Comparison of ENCODE assay signal across 17 cellular contexts in genomic region chr3:194801378-194802124, GRCh38.
DNase-seq lines count a peak whose midpoint lies in the region; ATAC-seq, FAIRE-seq and TF ChIP-seq lines count a peak whose summit lies in the region.
"Had no signal": no experiment of that assay in that cellular context is flagged by ENCODE, and none has a peak within 500 bp of the region (broad histone marks: within the 10 kb centered on the region; RNA-seq: fewer than 3 reads in every experiment).

No MANE protein-coding gene starts in this region.

- H2BK20ac ChIP-seq in H9 (ENCODE audit: low read depth, low read length, poor library complexity, severe bottlenecking), result no peak overlapping the region

- no peak for TF ChIP-seq CTCF in H9 (conservative IDR thresholded peaks at IDR 0.05)
- TF ChIP-seq CTCF in endothelial cell of umbilical vein (IDR thresholded peaks at IDR 0.05; ENCODE audit: extremely low read depth in 1 of 2, insufficient read depth in 1 of 2, low read depth in 1 of 2, low read length in 2 of 2), result no peak
- no peak for TF ChIP-seq CTCF in neural progenitor cell (IDR thresholded peaks at IDR 0.05)
- TF ChIP-seq CTCF in chondrocyte (IDR thresholded peaks at IDR 0.05), result no peak
- no peak for TF ChIP-seq CTCF in WERI-Rb-1 (IDR thresholded peaks at IDR 0.05; ENCODE audit: low read depth, low read length)

- no peak overlapping the region for H3K56ac ChIP-seq in H9 (ENCODE audit: insufficient read length, low read depth, low read length)

- dilution Hi-C loops in endothelial cell of umbilical vein (cut with MboI; ENCODE audit: extremely low pct_ligation_motif_present, low sequenced_read_pairs), result no loop called here

- no peak overlapping the region for H2AK5ac ChIP-seq in H9 (ENCODE audit: insufficient read length, low read length)

- H3K4ac ChIP-seq in H9 (ENCODE audit: low read depth, low read length), result no peak overlapping the region

- no peaks in the 10 kb centered on the region for H3K79me1 ChIP-seq in H9 (ENCODE audit: insufficient read depth, low read depth, low read length, poor library complexity, severe bottlenecking)

- CTCF ChIA-PET in endothelial cell of umbilical vein (lab: Charles Lee), result no interaction called here

- intact Hi-C loops in endothelial cell of umbilical vein (cut with micrococcal nuclease), result no loop called here

- no peaks in the 10 kb centered on the region; the same call in 1 of the 2 replicates for H3K27me3 ChIP-seq in H9 (ENCODE audit: insufficient read depth, low read length)
- H3K27me3 ChIP-seq in endothelial cell of umbilical vein (ENCODE audit: control insufficient read depth in 2 of 2, insufficient read depth in 2 of 2, low read length in 2 of 2), result peaks cover 0 to 4% of the 10 kb centered on the region in 2 experiments
- H3K27me3 ChIP-seq in neural progenitor cell, result no peaks in the 10 kb centered on the region
- H3K27me3 ChIP-seq in WERI-Rb-1 (ENCODE audit: insufficient read depth, low read depth, severe bottlenecking), result no peaks in the 10 kb centered on the region

- H3K18ac ChIP-seq in H9 (ENCODE audit: insufficient read length, low read depth, low read length), result no peak overlapping the region

- no peak for TF ChIP-seq POLR2A in endothelial cell of umbilical vein (IDR thresholded peaks at IDR 0.05; ENCODE audit: low read depth, low read length)

- H3K9me3 Mint-ChIP-seq in H9 (peaks cover under 1% of the 10 kb centered on the region in 2 experiments; a peak in 2 of 5 replicates), neural progenitor cell (peaks cover 7% of the 10 kb centered on the region), chondrocyte (ENCODE audit: low read depth) (peaks cover 3% of the 10 kb centered on the region)

- H3K4me3 Mint-ChIP-seq in H9, result no peak overlapping the region
- peak overlapping the region; percentile 15 for H3K4me3 Mint-ChIP-seq in neural progenitor cell
- H3K4me3 Mint-ChIP-seq in chondrocyte (ENCODE audit: unreplicated experiment), result no peak overlapping the region

- H3K27ac ChIP-seq in H9 (ENCODE audit: insufficient read length, low read depth, low read length), result no peak overlapping the region
- H3K27ac ChIP-seq in endothelial cell of umbilical vein (ENCODE audit: insufficient read depth, low read depth, low read length), result no peak overlapping the region
- H3K27ac ChIP-seq in neural progenitor cell, result peak overlapping the region; percentile 7
- H3K27ac ChIP-seq in WERI-Rb-1, result no peak overlapping the region
- H3K27ac ChIP-seq: PC-9 had no signal

- H2BK120ac ChIP-seq in H9 (ENCODE audit: low read depth, low read length, poor library complexity, severe bottlenecking), result no peak overlapping the region

- no peaks in the 10 kb centered on the region for H3K4me1 ChIP-seq in H9 (ENCODE audit: insufficient read depth, low read length)
- H3K4me1 ChIP-seq in endothelial cell of umbilical vein (ENCODE audit: control insufficient read depth, extremely low read depth, insufficient read depth, low read length), result no peaks in the 10 kb centered on the region
- H3K4me1 ChIP-seq in neural progenitor cell, result peaks cover 34% of the 10 kb centered on the region
- H3K4me1 ChIP-seq: Caco-2 had no signal

- no peak overlapping the region for H2BK5ac ChIP-seq in H9 (ENCODE audit: insufficient read length, low read length)

- H3K4me1 Mint-ChIP-seq in H9 (peaks cover 20 to 21% of the 10 kb centered on the region in 2 experiments), neural progenitor cell (peaks cover 43% of the 10 kb centered on the region), chondrocyte (ENCODE audit: low read depth) (no peaks in the 10 kb centered on the region)

- H2AFZ ChIP-seq in H9 (ENCODE audit: low read length), result no peak overlapping the region
- H2AFZ ChIP-seq in endothelial cell of umbilical vein (ENCODE audit: low read depth, low read length), result no peak overlapping the region
- H2AFZ ChIP-seq in neural progenitor cell (replicated peaks), result peak overlapping the region; percentile 75
- H2AFZ ChIP-seq: PC-9 had no signal

- H3K4me3 ChIP-seq in endothelial cell of umbilical vein (replicated peaks in 1 of 3; ENCODE audit: insufficient read depth in 1 of 3, low read depth in 1 of 3, low read length in 3 of 3), result no peak overlapping the region
- H3K4me3 ChIP-seq in neural progenitor cell, result peak overlapping the region; percentile 2
- H3K4me3 ChIP-seq in WERI-Rb-1 (ENCODE audit: low read depth, low read length), result no peak overlapping the region
- H3K4me3 ChIP-seq: PC-9 had no signal

- no peak for ATAC-seq in HG03521 (IDR thresholded peaks at IDR 0.05; ENCODE audit: unreplicated experiment)

- no peak overlapping the region for H4K5ac ChIP-seq in H9 (ENCODE audit: insufficient read length, low read depth, low read length)

- BruUV-seq in endothelial cell of umbilical vein (replicated peaks; lab: Mats Ljungman, UMichigan), result no TSS peak

- POLR2A ChIA-PET in endothelial cell of umbilical vein (lab: Charles Lee), result no interaction called here

- no peaks in the 10 kb centered on the region for H3K9me3 ChIP-seq in H9 (ENCODE audit: control insufficient read depth, low read depth, low read length)
- H3K9me3 ChIP-seq in endothelial cell of umbilical vein (replicated peaks; ENCODE audit: control insufficient read depth, insufficient read depth, low read length), result no peaks in the 10 kb centered on the region
- H3K9me3 ChIP-seq in neural progenitor cell (ENCODE audit: low read depth), result no peaks in the 10 kb centered on the region
- no peaks in the 10 kb centered on the region for H3K9me3 ChIP-seq in WERI-Rb-1 (ENCODE audit: severe bottlenecking)
- H3K9me3 ChIP-seq: Caco-2 had no signal

- peak; percentile 57 for FAIRE-seq in endothelial cell of umbilical vein (lab: Jason Lieb, UNC)
- FAIRE-seq: H54 had no signal

- no peaks in the 10 kb centered on the region for H3K36me3 ChIP-seq in endothelial cell of umbilical vein (ENCODE audit: control insufficient read depth in 2 of 2, extremely low read depth in 1 of 2, insufficient read depth in 2 of 2, low read length in 2 of 2)
- H3K36me3 ChIP-seq in neural progenitor cell, result no peaks in the 10 kb centered on the region
- no peaks in the 10 kb centered on the region for H3K36me3 ChIP-seq in WERI-Rb-1

- H3K27ac Mint-ChIP-seq in H9 (no peak overlapping the region), neural progenitor cell (peak overlapping the region; percentile 39), chondrocyte (ENCODE audit: unreplicated experiment) (no peak overlapping the region)

- H3K27me3 Mint-ChIP-seq in H9 (ENCODE audit: low read depth), result peaks cover 24% of the 10 kb centered on the region
- H3K27me3 Mint-ChIP-seq in neural progenitor cell (ENCODE audit: insufficient read depth, low read depth), result peaks cover 29% of the 10 kb centered on the region
- H3K27me3 Mint-ChIP-seq in chondrocyte (ENCODE audit: low read depth), result peaks cover 25% of the 10 kb centered on the region

- H3K36me3 Mint-ChIP-seq in H9 (ENCODE audit: insufficient read depth in 1 of 3, low read depth in 3 of 3) (0 out of 7 replicates have a peak, but pooled peaks cover 0 to 1% (median 0%) of the 10 kb centered on the region in 3 experiments), neural progenitor cell (no peaks in the 10 kb centered on the region), chondrocyte (ENCODE audit: low read depth) (no peaks in the 10 kb centered on the region)

- no peak overlapping the region for H3K23ac ChIP-seq in H9 (ENCODE audit: insufficient read length, low read depth, low read length)

- H3K4me2 ChIP-seq in H9 (ENCODE audit: insufficient read depth, insufficient read length, low read length) (no peak overlapping the region), endothelial cell of umbilical vein (ENCODE audit: insufficient read depth, low read length) (no peak overlapping the region), neural progenitor cell (peak overlapping the region; percentile 61)
- H3K4me2 ChIP-seq: PC-9 had no signal

- H3K14ac ChIP-seq in H9 (ENCODE audit: insufficient read depth, low read length), result 0 out of 2 replicates have a peak overlapping the region, but pooled peaks have one; percentile 21

- peaks cover 28% of the 10 kb centered on the region for H3F3A ChIP-seq in neural progenitor cell (ENCODE audit: low read depth)

- H3K23me2 ChIP-seq in H9 (ENCODE audit: insufficient read length, low read depth, low read length, poor library complexity, severe bottlenecking), result no peaks in the 10 kb centered on the region

- DNase-seq in H9, result no peak
- peak; percentile 75 for DNase-seq in NCI-H69 (lab: John Stamatoyannopoulos, UW)
- DNase-seq in endothelial cell of umbilical vein (ENCODE audit: low read depth, low spot score), result peak; percentile 52
- peak; percentile 49 for DNase-seq in neural progenitor cell (ENCODE audit: low spot score)
- DNase-seq in DMS114 treated with DMSO at 0.1 percent for 48 hours (lab: John Stamatoyannopoulos, UW; ENCODE audit: unreplicated experiment), result no peak
- DNase-seq in chondrocyte (ENCODE audit: low spot score), result no peak
- no peak for DNase-seq in WERI-Rb-1
- DNase-seq: AML-193, Caco-2, DND-41, GF-D8, NCI-H1436, NCI-H2029 treated with DMSO at 0.1 percent for 48 hours, NCI-H526 treated with DMSO at 0.1 percent for 48 hours, PC-9 had no signal

- H4K20me1 ChIP-seq in H9 (ENCODE audit: control insufficient read depth, insufficient read depth, insufficient read length), result no peaks in the 10 kb centered on the region
- no peaks in the 10 kb centered on the region for H4K20me1 ChIP-seq in endothelial cell of umbilical vein (replicated peaks; ENCODE audit: control insufficient read depth, extremely low read depth, insufficient read depth, low read length)
- H4K20me1 ChIP-seq in neural progenitor cell (ENCODE audit: low read depth), result no peaks in the 10 kb centered on the region

- H4K8ac ChIP-seq in H9 (replicated peaks; ENCODE audit: insufficient read length, low read depth, low read length), result no peak overlapping the region

- H3K9ac ChIP-seq in H9 (ENCODE audit: extremely low read depth, insufficient read length, low read length), result no peak overlapping the region
- H3K9ac ChIP-seq in endothelial cell of umbilical vein (replicated peaks; ENCODE audit: extremely low read depth, insufficient read depth, low read length), result no peak overlapping the region
- no peak overlapping the region for H3K9ac ChIP-seq in neural progenitor cell

- no peaks in the 10 kb centered on the region for H3K9me1 ChIP-seq in endothelial cell of umbilical vein (replicated peaks; ENCODE audit: control insufficient read depth, extremely low read depth, insufficient read depth, low read length)

- WGBS in H9 (ENCODE audit: extremely low coverage, insufficient read length, low lambda C conversion rate), result no CpG with 5 or more reads among the region's 17 CpGs

- H3T11ph ChIP-seq in H9 (ENCODE audit: low read length), result no peak overlapping the region

- H2BK15ac ChIP-seq in H9 (ENCODE audit: low read depth, low read length), result no peak overlapping the region

- no peaks in the 10 kb centered on the region; the same call in 1 of the 2 replicates for H3K79me2 ChIP-seq in H9 (ENCODE audit: insufficient read depth, low read length)
- no peaks in the 10 kb centered on the region for H3K79me2 ChIP-seq in endothelial cell of umbilical vein (ENCODE audit: control insufficient read depth, insufficient read depth, low read length)
- H3K79me2 ChIP-seq in neural progenitor cell (ENCODE audit: low read depth), result no peaks in the 10 kb centered on the region

- H4K91ac ChIP-seq in H9 (ENCODE audit: insufficient read length, low read depth, low read length), result no peak overlapping the region

- H2BK12ac ChIP-seq in H9 (ENCODE audit: insufficient read length, low read depth, low read length), result no peak overlapping the region

Comparison
In these comparisons a context has a peak if more than half of its experiments do, and no peak if none do; other contexts are left out.
1. DNase-seq: peak in NCI-H69 (single experiment), endothelial cell of umbilical vein (single experiment) and neural progenitor cell (single experiment); none in H9 (single experiment), DMS114 treated with DMSO at 0.1 percent for 48 hours (single experiment), chondrocyte (single experiment) and WERI-Rb-1 (single experiment).